In the genomic region with DNA sequence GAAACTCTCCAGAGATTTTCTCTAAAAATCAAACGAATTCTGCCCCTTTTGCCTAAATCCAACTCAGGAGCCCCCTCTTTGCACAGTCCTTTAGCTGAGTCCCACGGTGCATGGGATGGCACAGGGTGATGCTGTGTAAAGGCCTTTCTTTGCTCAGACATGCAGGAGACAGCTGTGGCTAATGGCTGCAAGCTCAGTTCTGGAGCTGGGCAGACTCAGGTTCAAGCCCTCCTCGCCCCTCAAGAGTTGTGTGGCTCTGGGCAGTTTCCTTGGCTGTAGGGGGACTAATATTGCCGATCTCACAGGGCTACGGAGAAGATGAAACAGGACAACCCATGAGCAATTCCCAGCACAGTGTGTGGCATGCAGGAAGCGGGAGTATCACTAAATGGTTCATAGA, we compare ENCODE assay signal across 22 cellular contexts. TPM values are rescaled to one million over a fixed set of nuclear protein-coding genes. Genes with fewer than 3 reads are reported as not detected.
"Had no signal": no experiment of that assay in that cellular context is flagged by ENCODE, and none has a peak within 500 bp of the region (broad histone marks: within the 10 kb centered on the region; RNA-seq: fewer than 3 reads in every experiment).

No MANE protein-coding gene starts in this region.

- DNase-seq: activated CD4-positive, alpha-beta T cell treated with anti-CD3 and anti-CD28 coated beads for 1 hour; activated CD4-positive, alpha-beta T cell treated with anti-CD3 and anti-CD28 coated beads, Interleukin-2, amount 50 U/mL, for 4 hours; activated T-cell treated with anti-CD3 and anti-CD28 coated beads, Interleukin-2, amount 50 U/mL, for 1 hour; effector CD4-positive, alpha-beta T cell; esophagus squamous epithelium; islet precursor cell; left ventricle myocardium inferior; sigmoid colon; stimulated activated CD4-positive, alpha-beta T cell treated with anti-CD3 and anti-CD28 coated beads, Interleukin-1b, Interleukin-23, amount 100 ng/mL, for 48 hours; stimulated activated naive B cell treated with anti-CD40 and anti-IgM and Interleukin-4, amounts not matched to agents 10 μg/mL and 1 μg/mL and 100 μg/mL, for 72 hours; uterus had no signal

- H3K4me1 ChIP-seq: esophagus squamous epithelium, left ventricle myocardium inferior, sigmoid colon, tibial nerve, uterus had no signal

- H3K9me3 Mint-ChIP-seq: activated naive CD4-positive, alpha-beta T cell treated with anti-CD3 and anti-CD28 coated beads, Interleukin-2, amount 50 U/mL, for 72 hours; nephron; stimulated activated naive B cell treated with anti-CD40 and anti-IgM and Interleukin-4, amounts not matched to agents 10 μg/mL and 1 μg/mL and 100 μg/mL, for 72 hours had no signal

- H3K27me3 Mint-ChIP-seq: stimulated activated naive B cell treated with anti-CD40 and anti-IgM and Interleukin-4, amounts not matched to agents 10 μg/mL and 1 μg/mL and 100 μg/mL, for 72 hours had no signal

- H3K27me3 ChIP-seq: cardiac muscle cell, esophagus squamous epithelium, hepatocyte, sigmoid colon, tibial nerve, uterus had no signal

- H3K9me3 ChIP-seq: esophagus squamous epithelium, left ventricle myocardium inferior, sigmoid colon, tibial nerve, uterus had no signal

- H3K27ac ChIP-seq: esophagus squamous epithelium, hepatocyte, left ventricle myocardium inferior, sigmoid colon, tibial nerve, uterus had no signal

- H3K4me3 ChIP-seq: cardiac muscle cell, esophagus squamous epithelium, hepatocyte, left ventricle myocardium inferior, sigmoid colon, tibial nerve, uterus had no signal

- ATAC-seq: activated naive CD4-positive, alpha-beta T cell treated with anti-CD3 and anti-CD28 coated beads, Interleukin-2, amount 50 U/mL, for 72 hours; stimulated activated naive B cell treated with anti-CD40 and anti-IgM and Interleukin-4, amounts not matched to agents 10 μg/mL and 1 μg/mL and 100 μg/mL, for 72 hours had no signal

- H3K4me3 Mint-ChIP-seq: nephron; stimulated activated naive B cell treated with anti-CD40 and anti-IgM and Interleukin-4, amounts not matched to agents 10 μg/mL and 1 μg/mL and 100 μg/mL, for 72 hours had no signal

- H3K27ac Mint-ChIP-seq: activated naive CD4-positive, alpha-beta T cell treated with anti-CD3 and anti-CD28 coated beads, Interleukin-2, amount 50 U/mL, for 72 hours; stimulated activated naive B cell treated with anti-CD40 and anti-IgM and Interleukin-4, amounts not matched to agents 10 μg/mL and 1 μg/mL and 100 μg/mL, for 72 hours had no signal

- FAIRE-seq: colon had no signal

- H3K36me3 ChIP-seq: cardiac muscle cell, sigmoid colon, uterus had no signal

RNA-seq across cellular contexts. Expression of gene CLEC2L, which starts 42.6 kb away (rescaled TPM):
- total RNA-seq: activated naive CD4-positive, alpha-beta T cell treated with anti-CD3 and anti-CD28 coated beads, Interleukin-2, amount 50 U/mL, for 72 hours; endothelial cell of umbilical vein; esophagus squamous epithelium; fibroblast of villous mesenchyme; glomerular endothelial cell; hepatocyte; osteoblast; subcutaneous adipose tissue had no signal
- polyA plus RNA-seq: endothelial cell of umbilical vein, hepatocyte had no signal
